ENCODE assay signal across 25 cellular contexts in genomic region chrX:42022158-42022557, GRCh38.
DNase-seq lines count a peak whose midpoint lies in the region; ATAC-seq and FAIRE-seq lines count a peak whose summit lies in the region.
"Had no signal": no experiment of that assay in that cellular context is flagged by ENCODE, and none has a peak within 500 bp of the region (broad histone marks: within the 10 kb centered on the region; RNA-seq: fewer than 3 reads in every experiment).

No MANE protein-coding gene starts in this region.

- intact Hi-C loops in activated CD4-positive, alpha-beta T cell treated with anti-CD3 and anti-CD28 coated beads for 36 hours (cut with DNase I, micrococcal nuclease), result no loop called here
- intact Hi-C loops in activated CD4-positive, alpha-beta T cell treated with anti-CD3 and anti-CD28 coated beads, Interleukin-2, amount 10 ng/mL, durations not matched to agents 24 days and 14 days (cut with micrococcal nuclease), result no loop called here

- CTCF ChIA-PET in activated CD4-positive, alpha-beta T cell treated with anti-CD3 and anti-CD28 coated beads for 36 hours (lab: Charles Lee), result interaction anchor here (1.9 kb wide), 1 partner anchor 224 kb away, joined by 4 read pairs; no protein-coding TSS in a partner anchor

- H3K36me3 Mint-ChIP-seq in activated CD4-positive, alpha-beta T cell treated with anti-CD3 and anti-CD28 coated beads for 36 hours (ENCODE audit: low read depth), result peaks cover 2% of the 10 kb centered on the region
- H3K36me3 Mint-ChIP-seq in activated CD4-positive, alpha-beta T cell treated with anti-CD3 and anti-CD28 coated beads, Interleukin-2, amount 10 ng/mL, durations not matched to agents 24 days and 14 days (ENCODE audit: low read depth), result no peaks in the 10 kb centered on the region
- no peaks in the 10 kb centered on the region for H3K36me3 Mint-ChIP-seq in activated T-cell treated with anti-CD3 and anti-CD28 coated beads, Interleukin-2, amount 50 U/mL, for 24 hours (ENCODE audit: low read depth)
- no peaks in the 10 kb centered on the region for H3K36me3 Mint-ChIP-seq in activated naive CD8-positive, alpha-beta T cell treated with anti-CD3 and anti-CD28 coated beads, Interleukin-2, amount 50 U/mL, for 24 hours (ENCODE audit: low read depth)
- no peaks in the 10 kb centered on the region for H3K36me3 Mint-ChIP-seq in activated naive CD8-positive, alpha-beta T cell treated with anti-CD3 and anti-CD28 coated beads for 36 hours
- H3K36me3 Mint-ChIP-seq: CD14-positive monocyte had no signal

- H3K9me3 Mint-ChIP-seq in activated CD4-positive, alpha-beta T cell treated with anti-CD3 and anti-CD28 coated beads for 36 hours (ENCODE audit: low read depth), result no peaks in the 10 kb centered on the region
- peaks cover 9% of the 10 kb centered on the region for H3K9me3 Mint-ChIP-seq in activated CD4-positive, alpha-beta T cell treated with anti-CD3 and anti-CD28 coated beads, Interleukin-2, amount 10 ng/mL, durations not matched to agents 24 days and 14 days
- no peaks in the 10 kb centered on the region for H3K9me3 Mint-ChIP-seq in activated T-cell treated with anti-CD3 and anti-CD28 coated beads, Interleukin-2, amount 50 U/mL, for 24 hours
- H3K9me3 Mint-ChIP-seq in activated naive CD8-positive, alpha-beta T cell treated with anti-CD3 and anti-CD28 coated beads, Interleukin-2, amount 50 U/mL, for 24 hours, result peaks cover 3% of the 10 kb centered on the region
- H3K9me3 Mint-ChIP-seq in activated naive CD8-positive, alpha-beta T cell treated with anti-CD3 and anti-CD28 coated beads for 36 hours, result no peaks in the 10 kb centered on the region
- H3K9me3 Mint-ChIP-seq: CD4-positive, alpha-beta T cell; CD8-positive, alpha-beta memory T cell; GM23338 had no signal

- peak; percentile 88 for FAIRE-seq in colon (lab: Jason Lieb, UNC)
- FAIRE-seq: A549, D721Med, GM12891 had no signal

- DNase-seq in activated CD4-positive, alpha-beta T cell treated with anti-CD3 and anti-CD28 coated beads for 36 hours, result no peak
- DNase-seq in activated CD4-positive, alpha-beta T cell treated with anti-CD3 and anti-CD28 coated beads, Interleukin-2, amount 10 ng/mL, durations not matched to agents 24 days and 14 days, result no peak
- no peak for DNase-seq in activated T-cell treated with anti-CD3 and anti-CD28 coated beads, Interleukin-2, amount 50 U/mL, for 24 hours
- DNase-seq in activated T-cell treated with anti-CD3 and anti-CD28 coated beads for 4 hours (no peak), GDM1 (lab: John Stamatoyannopoulos, UW) (no peak)
- DNase-seq in activated naive CD8-positive, alpha-beta T cell treated with anti-CD3 and anti-CD28 coated beads, Interleukin-2, amount 50 U/mL, for 24 hours, result no peak
- DNase-seq in activated naive CD8-positive, alpha-beta T cell treated with anti-CD3 and anti-CD28 coated beads for 36 hours, result no peak
- DNase-seq: 8988T; ACHN; AML-193; BE2C; CD4-positive, alpha-beta T cell; CD8-positive, alpha-beta memory T cell; DMS 273 treated with DMSO at 0.1 percent for 48 hours; DMS79; EL; GF-D8; H9 had no signal

- H3K27me3 Mint-ChIP-seq in activated CD4-positive, alpha-beta T cell treated with anti-CD3 and anti-CD28 coated beads for 36 hours, result no peaks in the 10 kb centered on the region
- H3K27me3 Mint-ChIP-seq in activated CD4-positive, alpha-beta T cell treated with anti-CD3 and anti-CD28 coated beads, Interleukin-2, amount 10 ng/mL, durations not matched to agents 24 days and 14 days, result no peaks in the 10 kb centered on the region
- H3K27me3 Mint-ChIP-seq in activated T-cell treated with anti-CD3 and anti-CD28 coated beads, Interleukin-2, amount 50 U/mL, for 24 hours, result peaks cover 30% of the 10 kb centered on the region
- no peaks in the 10 kb centered on the region for H3K27me3 Mint-ChIP-seq in activated naive CD8-positive, alpha-beta T cell treated with anti-CD3 and anti-CD28 coated beads, Interleukin-2, amount 50 U/mL, for 24 hours
- no peaks in the 10 kb centered on the region for H3K27me3 Mint-ChIP-seq in activated naive CD8-positive, alpha-beta T cell treated with anti-CD3 and anti-CD28 coated beads for 36 hours
- H3K27me3 Mint-ChIP-seq: CD4-positive, alpha-beta T cell had no signal

- ATAC-seq in activated CD4-positive, alpha-beta T cell treated with anti-CD3 and anti-CD28 coated beads for 36 hours, result peak; percentile 49
- peak; percentile 36 for ATAC-seq in activated naive CD8-positive, alpha-beta T cell treated with anti-CD3 and anti-CD28 coated beads, Interleukin-2, amount 50 U/mL, for 24 hours
- ATAC-seq: A549, GM23338, HCT116 had no signal

- peaks cover 15% of the 10 kb centered on the region for H3K4me1 Mint-ChIP-seq in activated CD4-positive, alpha-beta T cell treated with anti-CD3 and anti-CD28 coated beads for 36 hours
- peaks cover 5% of the 10 kb centered on the region for H3K4me1 Mint-ChIP-seq in activated CD4-positive, alpha-beta T cell treated with anti-CD3 and anti-CD28 coated beads, Interleukin-2, amount 10 ng/mL, durations not matched to agents 24 days and 14 days
- peaks cover 28% of the 10 kb centered on the region for H3K4me1 Mint-ChIP-seq in activated T-cell treated with anti-CD3 and anti-CD28 coated beads, Interleukin-2, amount 50 U/mL, for 24 hours (ENCODE audit: low read depth)
- peaks cover 19% of the 10 kb centered on the region for H3K4me1 Mint-ChIP-seq in activated naive CD8-positive, alpha-beta T cell treated with anti-CD3 and anti-CD28 coated beads, Interleukin-2, amount 50 U/mL, for 24 hours
- peaks cover 12% of the 10 kb centered on the region for H3K4me1 Mint-ChIP-seq in activated naive CD8-positive, alpha-beta T cell treated with anti-CD3 and anti-CD28 coated beads for 36 hours
- H3K4me1 Mint-ChIP-seq: CD14-positive monocyte, GM23338 had no signal

- POLR2A ChIA-PET in activated CD4-positive, alpha-beta T cell treated with anti-CD3 and anti-CD28 coated beads for 36 hours (lab: Charles Lee), result no interaction called here

- no peak overlapping the region for H3K4me3 Mint-ChIP-seq in activated CD4-positive, alpha-beta T cell treated with anti-CD3 and anti-CD28 coated beads for 36 hours
- H3K4me3 Mint-ChIP-seq in activated CD4-positive, alpha-beta T cell treated with anti-CD3 and anti-CD28 coated beads, Interleukin-2, amount 10 ng/mL, durations not matched to agents 24 days and 14 days, result no peak overlapping the region
- no peak overlapping the region for H3K4me3 Mint-ChIP-seq in activated T-cell treated with anti-CD3 and anti-CD28 coated beads, Interleukin-2, amount 50 U/mL, for 24 hours
- H3K4me3 Mint-ChIP-seq in activated naive CD8-positive, alpha-beta T cell treated with anti-CD3 and anti-CD28 coated beads, Interleukin-2, amount 50 U/mL, for 24 hours, result no peak overlapping the region
- H3K4me3 Mint-ChIP-seq in activated naive CD8-positive, alpha-beta T cell treated with anti-CD3 and anti-CD28 coated beads for 36 hours, result no peak overlapping the region
- H3K4me3 Mint-ChIP-seq: CD14-positive monocyte; CD4-positive, alpha-beta T cell; CD8-positive, alpha-beta memory T cell; GM23338; H9 had no signal

- H3K27ac Mint-ChIP-seq in activated CD4-positive, alpha-beta T cell treated with anti-CD3 and anti-CD28 coated beads for 36 hours, result peak overlapping the region; percentile 60
- H3K27ac Mint-ChIP-seq in activated CD4-positive, alpha-beta T cell treated with anti-CD3 and anti-CD28 coated beads, Interleukin-2, amount 10 ng/mL, durations not matched to agents 24 days and 14 days, result no peak overlapping the region
- H3K27ac Mint-ChIP-seq in activated T-cell treated with anti-CD3 and anti-CD28 coated beads, Interleukin-2, amount 50 U/mL, for 24 hours, result peak overlapping the region; percentile 75
- H3K27ac Mint-ChIP-seq in activated naive CD8-positive, alpha-beta T cell treated with anti-CD3 and anti-CD28 coated beads, Interleukin-2, amount 50 U/mL, for 24 hours, result no peak overlapping the region
- no peak overlapping the region for H3K27ac Mint-ChIP-seq in activated naive CD8-positive, alpha-beta T cell treated with anti-CD3 and anti-CD28 coated beads for 36 hours
- H3K27ac Mint-ChIP-seq: CD14-positive monocyte; CD4-positive, alpha-beta T cell; CD8-positive, alpha-beta memory T cell; GM23338; H9 had no signal

Comparison
In these comparisons a context has a peak if more than half of its experiments do, and no peak if none do; other contexts are left out.
1. H3K27ac Mint-ChIP-seq: peak in activated CD4-positive, alpha-beta T cell treated with anti-CD3 and anti-CD28 coated beads for 36 hours (single experiment) and activated T-cell treated with anti-CD3 and anti-CD28 coated beads, Interleukin-2, amount 50 U/mL, for 24 hours (single experiment); none in activated CD4-positive, alpha-beta T cell treated with anti-CD3 and anti-CD28 coated beads, Interleukin-2, amount 10 ng/mL, durations not matched to agents 24 days and 14 days (single experiment), activated naive CD8-positive, alpha-beta T cell treated with anti-CD3 and anti-CD28 coated beads, Interleukin-2, amount 50 U/mL, for 24 hours (single experiment) and activated naive CD8-positive, alpha-beta T cell treated with anti-CD3 and anti-CD28 coated beads for 36 hours (single experiment).